2 cellular contexts compared by ENCODE assay signal in genomic region chr12:5081016-5081415, GRCh38.
TF ChIP-seq lines count a peak whose summit lies in the region.

No MANE protein-coding gene starts in this region.

TF ChIP-seq in HepG2, 621 proteins besides CTCF, POLR2A, EP300 and RAD21:
- TF ChIP-seq CREB1 (IDR thresholded peaks at IDR 0.05) (peak; percentile 43; the same call in 1 of the 2 replicates), CREB1 (CRISPR knock-in tag; IDR thresholded peaks at IDR 0.05) (no peak), HCFC1 (IDR thresholded peaks at IDR 0.05; ENCODE audit: low read depth, low read length) (no peak)

TF ChIP-seq in HEK293T, 16 proteins besides CTCF, POLR2A, EP300 and RAD21 (continued from another document):
- TF ChIP-seq NFRKB (IDR thresholded peaks at IDR 0.05) (no peak), ZNF384 (IDR thresholded peaks at IDR 0.05) (no peak), FOXK2 (IDR thresholded peaks at IDR 0.05) (no peak), FOXM1 (IDR thresholded peaks at IDR 0.05; ENCODE audit: borderline replicate concordance) (no peak), PKNOX1 (IDR thresholded peaks at IDR 0.05) (no peak)
